Comparison of ENCODE assay signal across 23 cellular contexts in genomic region chr1:3740038-3740437, GRCh38. TPM values are rescaled to one million over a fixed set of nuclear protein-coding genes. Genes with fewer than 3 reads are reported as not detected.
"Had no signal": no experiment of that assay in that cellular context is flagged by ENCODE, and none has a peak within 500 bp of the region (broad histone marks: within the 10 kb centered on the region; RNA-seq: fewer than 3 reads in every experiment).

No MANE protein-coding gene starts in this region.

- ATAC-seq: esophagus mucosa; natural killer cell; stimulated activated memory B cell treated with anti-CD40 and anti-IgM and Interleukin-4, amounts not matched to agents 10 μg/mL and 1 μg/mL and 100 μg/mL, for 72 hours had no signal

- DNase-seq: effector memory CD4-positive, alpha-beta T cell; mammary epithelial cell; natural killer cell; spleen; stimulated activated CD4-positive, alpha-beta T cell treated with anti-CD3 and anti-CD28 coated beads, Interleukin-15, amount 100 ng/mL, for 24 hours; stimulated activated CD4-positive, alpha-beta T cell treated with anti-CD3 and anti-CD28 coated beads, Interleukin-1b, Interleukin-23, amount 100 ng/mL, for 48 hours; stimulated activated CD4-positive, alpha-beta T cell treated with anti-CD3 and anti-CD28 coated beads, Interleukin-4, amount 100 ng/mL, for 24 hours; transverse colon had no signal

RNA-seq across cellular contexts. Expression of gene CCDC27, which starts 12.2 kb away (rescaled TPM):
- total RNA-seq: esophagus mucosa, fibroblast of lung, frontal cortex, heart right ventricle, lower leg skin, mammary epithelial cell, mesenteric fat pad, mononuclear cell, natural killer cell, neural crest cell, osteocyte, posterior vena cava, right atrium auricular region, skeletal muscle tissue, spleen, thoracic aorta, transverse colon, ureter had no signal
- polyA plus RNA-seq: fibroblast of lung, mammary epithelial cell, spleen had no signal

RNA-seq across cellular contexts. Expression of gene SMIM1, which starts 32.5 kb away (rescaled TPM):
- total RNA-seq: frontal cortex, transverse colon had no signal
- polyA plus RNA-seq: fibroblast of lung had no signal
